Comparison of ENCODE assay signal across 11 cellular contexts in genomic region chr1:200043330-200043668, GRCh38. TPM values are rescaled to one million over a fixed set of nuclear protein-coding genes. Genes with fewer than 3 reads are reported as not detected.
DNase-seq lines count a peak whose midpoint lies in the region; ATAC-seq and TF ChIP-seq lines count a peak whose summit lies in the region.
"Had no signal": no experiment of that assay in that cellular context is flagged by ENCODE, and none has a peak within 500 bp of the region (broad histone marks: within the 10 kb centered on the region; RNA-seq: fewer than 3 reads in every experiment).

No MANE protein-coding gene starts in this region.

- peak overlapping the region; percentile 72 to 83 for H3K4me3 Mint-ChIP-seq in activated T-cell treated with anti-CD3 and anti-CD28 coated beads, Interleukin-2, amount 50 U/mL, for 72 hours
- no peak overlapping the region for H3K4me3 Mint-ChIP-seq in activated T-cell treated with anti-CD3 and anti-CD28 coated beads, Interleukin-2, amount 50 U/mL, for 4 hours
- H3K4me3 Mint-ChIP-seq in activated naive CD8-positive, alpha-beta T cell treated with anti-CD3 and anti-CD28 coated beads, Interleukin-2, amount 50 U/mL, for 24 hours, result peak overlapping the region; percentile 72
- H3K4me3 Mint-ChIP-seq in memory B cell, result peak overlapping the region; percentile 70

- peak overlapping the region; percentile 76 to 86 (median 81) for H3K27ac ChIP-seq in transverse colon

- no peaks in the 10 kb centered on the region for H3K9me3 ChIP-seq in transverse colon
- H3K9me3 ChIP-seq: gastroesophageal sphincter had no signal

- peaks cover 64% of the 10 kb centered on the region for H3K27me3 Mint-ChIP-seq in activated T-cell treated with anti-CD3 and anti-CD28 coated beads, Interleukin-2, amount 50 U/mL, for 72 hours (ENCODE audit: low read depth)
- H3K27me3 Mint-ChIP-seq in activated T-cell treated with anti-CD3 and anti-CD28 coated beads, Interleukin-2, amount 50 U/mL, for 4 hours (ENCODE audit: low read depth), result peaks cover 67% of the 10 kb centered on the region
- peaks cover 70% of the 10 kb centered on the region for H3K27me3 Mint-ChIP-seq in activated naive CD8-positive, alpha-beta T cell treated with anti-CD3 and anti-CD28 coated beads, Interleukin-2, amount 50 U/mL, for 24 hours
- peaks cover 23% of the 10 kb centered on the region for H3K27me3 Mint-ChIP-seq in memory B cell

- in situ Hi-C loops in transverse colon (cut with MboI; ENCODE audit: low pct_ligation_motif_present in 1 of 4, low pct_unique_long_range_greater_than_20kb in 1 of 4, low sequenced_read_pairs in 3 of 4) (no loop called here), ACHN (cut with HindIII; ENCODE audit: low pct_ligation_motif_present, low pct_unique_long_range_greater_than_20kb, low sequenced_read_pairs) (no loop called here)

- no peaks in the 10 kb centered on the region for H3K36me3 ChIP-seq in transverse colon
- H3K36me3 ChIP-seq: gastroesophageal sphincter had no signal

- TF ChIP-seq POLR2A in transverse colon (IDR thresholded peaks at IDR 0.05), result no peak

- TF ChIP-seq EP300 in transverse colon (IDR thresholded peaks at IDR 0.05; ENCODE audit: low read depth), result no peak

- peak overlapping the region; percentile 5 for H3K27ac Mint-ChIP-seq in activated T-cell treated with anti-CD3 and anti-CD28 coated beads, Interleukin-2, amount 50 U/mL, for 72 hours
- no peak overlapping the region for H3K27ac Mint-ChIP-seq in activated naive CD8-positive, alpha-beta T cell treated with anti-CD3 and anti-CD28 coated beads, Interleukin-2, amount 50 U/mL, for 24 hours
- no peak overlapping the region for H3K27ac Mint-ChIP-seq in memory B cell

- peaks cover 22% of the 10 kb centered on the region for H3K4me1 Mint-ChIP-seq in activated T-cell treated with anti-CD3 and anti-CD28 coated beads, Interleukin-2, amount 50 U/mL, for 72 hours (ENCODE audit: low read depth)
- H3K4me1 Mint-ChIP-seq in activated T-cell treated with anti-CD3 and anti-CD28 coated beads, Interleukin-2, amount 50 U/mL, for 4 hours (ENCODE audit: low read depth), result peaks cover 27% of the 10 kb centered on the region
- peaks cover 30% of the 10 kb centered on the region for H3K4me1 Mint-ChIP-seq in activated naive CD8-positive, alpha-beta T cell treated with anti-CD3 and anti-CD28 coated beads, Interleukin-2, amount 50 U/mL, for 24 hours
- H3K4me1 Mint-ChIP-seq in memory B cell, result peaks cover 18% of the 10 kb centered on the region

- intact Hi-C loops in transverse colon (cut with DNase I; ENCODE audit: low total_unique reads), result no loop called here

- no peak for ATAC-seq in activated T-cell treated with anti-CD3 and anti-CD28 coated beads, Interleukin-2, amount 50 U/mL, for 72 hours (replicated peaks in 1 of 2)
- ATAC-seq in activated T-cell treated with anti-CD3 and anti-CD28 coated beads, Interleukin-2, amount 50 U/mL, for 4 hours, result no peak
- ATAC-seq in activated naive CD8-positive, alpha-beta T cell treated with anti-CD3 and anti-CD28 coated beads, Interleukin-2, amount 50 U/mL, for 24 hours, result no peak
- ATAC-seq in memory B cell (ENCODE audit: low read depth) (no peak), GM18861 (IDR thresholded peaks at IDR 0.05; ENCODE audit: unreplicated experiment) (no peak)
- ATAC-seq: gastroesophageal sphincter had no signal

- H3K9me3 Mint-ChIP-seq in activated T-cell treated with anti-CD3 and anti-CD28 coated beads, Interleukin-2, amount 50 U/mL, for 72 hours, result no peaks in the 10 kb centered on the region
- H3K9me3 Mint-ChIP-seq in activated T-cell treated with anti-CD3 and anti-CD28 coated beads, Interleukin-2, amount 50 U/mL, for 4 hours, result no peaks in the 10 kb centered on the region
- H3K9me3 Mint-ChIP-seq in activated naive CD8-positive, alpha-beta T cell treated with anti-CD3 and anti-CD28 coated beads, Interleukin-2, amount 50 U/mL, for 24 hours, result no peaks in the 10 kb centered on the region
- H3K9me3 Mint-ChIP-seq in memory B cell, result no peaks in the 10 kb centered on the region

- peaks cover 85% of the 10 kb centered on the region for H3K27me3 ChIP-seq in transverse colon

- TF ChIP-seq CTCF in transverse colon (IDR thresholded peaks at IDR 0.05), result no peak

- no peak for DNase-seq in activated T-cell treated with anti-CD3 and anti-CD28 coated beads, Interleukin-2, amount 50 U/mL, for 72 hours
- DNase-seq in activated T-cell treated with anti-CD3 and anti-CD28 coated beads, Interleukin-2, amount 50 U/mL, for 4 hours, result no peak
- no peak for DNase-seq in activated naive CD8-positive, alpha-beta T cell treated with anti-CD3 and anti-CD28 coated beads, Interleukin-2, amount 50 U/mL, for 24 hours
- DNase-seq in memory B cell (ENCODE audit: low spot score in 2 of 2), result no peak
- no peak for DNase-seq in transverse colon
- DNase-seq in medulla oblongata (ENCODE audit: extremely low spot score), result no peak
- no peak for DNase-seq in ACHN
- DNase-seq: NCI-H82, occipital lobe had no signal

- peaks cover 0 to 55% (median 18%) of the 10 kb centered on the region in 4 donors for H3K4me1 ChIP-seq in transverse colon

- H3K36me3 Mint-ChIP-seq in activated T-cell treated with anti-CD3 and anti-CD28 coated beads, Interleukin-2, amount 50 U/mL, for 72 hours (ENCODE audit: insufficient read depth in 2 of 2), result no peaks in the 10 kb centered on the region
- H3K36me3 Mint-ChIP-seq in activated T-cell treated with anti-CD3 and anti-CD28 coated beads, Interleukin-2, amount 50 U/mL, for 4 hours (ENCODE audit: insufficient read depth), result no peaks in the 10 kb centered on the region
- H3K36me3 Mint-ChIP-seq in activated naive CD8-positive, alpha-beta T cell treated with anti-CD3 and anti-CD28 coated beads, Interleukin-2, amount 50 U/mL, for 24 hours (ENCODE audit: low read depth), result no peaks in the 10 kb centered on the region
- H3K36me3 Mint-ChIP-seq in memory B cell, result no peaks in the 10 kb centered on the region

- H3K4me3 ChIP-seq in transverse colon, result peak overlapping the region in 3 of 4 donors; percentile 51 to 69 (median 61)

- WGBS in transverse colon (ENCODE audit: low coverage in 1 of 2), 2 donors, result 14 to 29% methylated on average over 3 of the region's 3 CpGs

RNA-seq across cellular contexts. Expression of gene NR5A2, which starts 15.8 kb away (rescaled TPM):
- total RNA-seq in activated T-cell treated with anti-CD3 and anti-CD28 coated beads, Interleukin-2, amount 50 U/mL, for 72 hours, result under 1 TPM; 0.07 to 0.16 TPM
- total RNA-seq in activated T-cell treated with anti-CD3 and anti-CD28 coated beads, Interleukin-2, amount 50 U/mL, for 4 hours, result under 1 TPM in 1 of 3 donors, not detected in 2; 0.08 TPM
- 10 to 100 TPM; 75.4 to 92.6 (median 85.4) TPM for total RNA-seq in transverse colon

Comparison
In these comparisons a context has a peak if more than half of its experiments do, and no peak if none do; other contexts are left out.
1. RNA of gene NR5A2, which starts 15.8 kb away (total RNA-seq): 75.4 to 92.6 TPM in transverse colon; 0.07 to 0.16 TPM in activated T-cell treated with anti-CD3 and anti-CD28 coated beads, Interleukin-2, amount 50 U/mL, for 72 hours and 0.08 TPM in activated T-cell treated with anti-CD3 and anti-CD28 coated beads, Interleukin-2, amount 50 U/mL, for 4 hours; every median in the first group is over 10 times any median in the second.